In the genomic region with DNA sequence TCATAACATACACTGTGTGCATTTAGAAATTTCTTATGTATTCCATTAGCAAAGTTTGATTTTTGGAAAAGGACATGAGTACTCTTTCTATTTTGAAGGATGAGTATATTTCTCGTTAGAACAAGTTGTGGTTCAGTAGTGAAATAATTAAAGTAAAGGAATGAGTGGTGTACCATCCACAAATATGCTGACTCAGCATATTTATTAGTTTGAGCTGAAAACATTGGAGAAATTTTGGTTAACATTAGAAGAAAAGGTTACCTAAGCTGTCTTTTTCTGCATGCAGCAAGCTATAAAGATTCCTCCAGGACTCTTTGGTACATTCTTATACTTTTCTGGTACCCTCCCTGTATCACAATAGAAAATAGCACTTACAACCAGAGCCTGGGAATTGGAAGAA, we compare ENCODE assay signal across 1 cellular context.
TF ChIP-seq lines count a peak whose summit lies in the region.

No MANE protein-coding gene starts in this region.

TF ChIP-seq in SK-N-SH, 30 proteins besides CTCF, POLR2A, EP300 and RAD21 (continued from another document):
- TF ChIP-seq, protein P1, sequence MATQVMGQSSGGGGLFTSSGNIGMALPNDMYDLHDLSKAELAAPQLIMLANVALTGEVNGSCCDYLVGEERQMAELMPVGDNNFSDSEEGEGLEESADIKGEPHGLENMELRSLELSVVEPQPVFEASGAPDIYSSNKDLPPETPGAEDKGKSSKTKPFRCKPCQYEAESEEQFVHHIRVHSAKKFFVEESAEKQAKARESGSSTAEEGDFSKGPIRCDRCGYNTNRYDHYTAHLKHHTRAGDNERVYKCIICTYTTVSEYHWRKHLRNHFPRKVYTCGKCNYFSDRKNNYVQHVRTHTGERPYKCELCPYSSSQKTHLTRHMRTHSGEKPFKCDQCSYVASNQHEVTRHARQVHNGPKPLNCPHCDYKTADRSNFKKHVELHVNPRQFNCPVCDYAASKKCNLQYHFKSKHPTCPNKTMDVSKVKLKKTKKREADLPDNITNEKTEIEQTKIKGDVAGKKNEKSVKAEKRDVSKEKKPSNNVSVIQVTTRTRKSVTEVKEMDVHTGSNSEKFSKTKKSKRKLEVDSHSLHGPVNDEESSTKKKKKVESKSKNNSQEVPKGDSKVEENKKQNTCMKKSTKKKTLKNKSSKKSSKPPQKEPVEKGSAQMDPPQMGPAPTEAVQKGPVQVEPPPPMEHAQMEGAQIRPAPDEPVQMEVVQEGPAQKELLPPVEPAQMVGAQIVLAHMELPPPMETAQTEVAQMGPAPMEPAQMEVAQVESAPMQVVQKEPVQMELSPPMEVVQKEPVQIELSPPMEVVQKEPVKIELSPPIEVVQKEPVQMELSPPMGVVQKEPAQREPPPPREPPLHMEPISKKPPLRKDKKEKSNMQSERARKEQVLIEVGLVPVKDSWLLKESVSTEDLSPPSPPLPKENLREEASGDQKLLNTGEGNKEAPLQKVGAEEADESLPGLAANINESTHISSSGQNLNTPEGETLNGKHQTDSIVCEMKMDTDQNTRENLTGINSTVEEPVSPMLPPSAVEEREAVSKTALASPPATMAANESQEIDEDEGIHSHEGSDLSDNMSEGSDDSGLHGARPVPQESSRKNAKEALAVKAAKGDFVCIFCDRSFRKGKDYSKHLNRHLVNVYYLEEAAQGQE (IDR thresholded peaks at IDR 0.05; ENCODE audit: low read depth, low read length): no peak
- TF ChIP-seq SMC3 (IDR thresholded peaks at IDR 0.05; ENCODE audit: low read depth, low read length): no peak
- no peak for TF ChIP-seq MXI1 (IDR thresholded peaks at IDR 0.05; ENCODE audit: low read depth, low read length)
- TF ChIP-seq, protein P2, sequence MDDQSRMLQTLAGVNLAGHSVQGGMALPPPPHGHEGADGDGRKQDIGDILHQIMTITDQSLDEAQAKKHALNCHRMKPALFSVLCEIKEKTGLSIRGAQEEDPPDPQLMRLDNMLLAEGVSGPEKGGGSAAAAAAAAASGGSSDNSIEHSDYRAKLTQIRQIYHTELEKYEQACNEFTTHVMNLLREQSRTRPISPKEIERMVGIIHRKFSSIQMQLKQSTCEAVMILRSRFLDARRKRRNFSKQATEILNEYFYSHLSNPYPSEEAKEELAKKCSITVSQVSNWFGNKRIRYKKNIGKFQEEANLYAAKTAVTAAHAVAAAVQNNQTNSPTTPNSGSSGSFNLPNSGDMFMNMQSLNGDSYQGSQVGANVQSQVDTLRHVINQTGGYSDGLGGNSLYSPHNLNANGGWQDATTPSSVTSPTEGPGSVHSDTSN (IDR thresholded peaks at IDR 0.05): no peak
- no peak for TF ChIP-seq POLR2AphosphoS5 (IDR thresholded peaks at IDR 0.05; ENCODE audit: low read depth, low read length)
- no peak for TF ChIP-seq GABPA (IDR thresholded peaks at IDR 0.05; ENCODE audit: low read depth)
- no peak for TF ChIP-seq GATA2 (CRISPR knock-in tag; IDR thresholded peaks at IDR 0.05)
- TF ChIP-seq EZH2phosphoT487 (IDR thresholded peaks at IDR 0.05; ENCODE audit: borderline replicate concordance, low read depth): no peak
- TF ChIP-seq, protein P3, sequence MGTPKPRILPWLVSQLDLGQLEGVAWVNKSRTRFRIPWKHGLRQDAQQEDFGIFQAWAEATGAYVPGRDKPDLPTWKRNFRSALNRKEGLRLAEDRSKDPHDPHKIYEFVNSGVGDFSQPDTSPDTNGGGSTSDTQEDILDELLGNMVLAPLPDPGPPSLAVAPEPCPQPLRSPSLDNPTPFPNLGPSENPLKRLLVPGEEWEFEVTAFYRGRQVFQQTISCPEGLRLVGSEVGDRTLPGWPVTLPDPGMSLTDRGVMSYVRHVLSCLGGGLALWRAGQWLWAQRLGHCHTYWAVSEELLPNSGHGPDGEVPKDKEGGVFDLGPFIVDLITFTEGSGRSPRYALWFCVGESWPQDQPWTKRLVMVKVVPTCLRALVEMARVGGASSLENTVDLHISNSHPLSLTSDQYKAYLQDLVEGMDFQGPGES (IDR thresholded peaks at IDR 0.05; ENCODE audit: low read depth, low read length): no peak
